In genomic region chr3:99529265-99529664, GRCh38 we compare ENCODE assay signal across 24 cellular contexts.
"Had no signal": no experiment of that assay in that cellular context is flagged by ENCODE, and none has a peak within 500 bp of the region (broad histone marks: within the 10 kb centered on the region; RNA-seq: fewer than 3 reads in every experiment).

No MANE protein-coding gene starts in this region.

- H3K27me3 ChIP-seq: brain microvascular endothelial cell, cardiac muscle cell, Peyer's patch, SJSA1 had no signal

- H3K4me1 ChIP-seq: Peyer's patch had no signal

- H3K9me3 ChIP-seq: Peyer's patch, SJSA1 had no signal

- ATAC-seq: activated CD8-positive, alpha-beta memory T cell treated with anti-CD3 and anti-CD28 coated beads, Interleukin-2, amount 10 ng/mL, durations not matched to agents 7 days and 5 days; WTC11 had no signal

- H3K36me3 ChIP-seq: brain microvascular endothelial cell, cardiac muscle cell, Peyer's patch, SJSA1 had no signal

- DNase-seq: activated CD4-positive, alpha-beta T cell treated with anti-CD3 and anti-CD28 coated beads, Interleukin-2, amount 10 ng/mL, durations not matched to agents 24 days and 14 days; activated CD4-positive, alpha-beta T cell treated with anti-CD3 and anti-CD28 coated beads, Interleukin-2, amount 50 U/mL, for 48 hours; activated CD4-positive, CD25-positive, alpha-beta regulatory T cell treated with anti-CD3 and anti-CD28 coated beads, Interleukin-2, amount 50 U/mL, for 72 hours; activated CD8-positive, alpha-beta memory T cell treated with anti-CD3 and anti-CD28 coated beads, Interleukin-2, amount 10 ng/mL, durations not matched to agents 7 days and 5 days; activated effector memory CD4-positive, alpha-beta T cell treated with Interleukin-2 at 50 U/mL for 16 hours; activated naive CD4-positive, alpha-beta T cell; activated T-cell treated with anti-CD3 and anti-CD28 coated beads, Interleukin-2, amount 50 U/mL, for 24 hours; amniotic stem cell; brain microvascular endothelial cell; MM.1S; NCI-H1105; NCI-H1436; NCI-H1694 treated with DMSO at 0.1 percent for 48 hours; NCI-H2029 treated with DMSO at 0.1 percent for 48 hours; NCI-H345; NCI-H510A; NCI-H69; NK-92 treated with Interleukin-12 subunit alpha and Interleukin-12 subunit beta, amount 100 ng/mL, for 24 hours; OCI-M1; Peyer's patch; SHP77 had no signal

- H3K27ac ChIP-seq: brain microvascular endothelial cell, cardiac muscle cell, Peyer's patch, SJSA1 had no signal

- H3K4me3 ChIP-seq: cardiac muscle cell, Peyer's patch, SJSA1 had no signal
